In genomic region chr10:97850446-97850845, GRCh38 we compare ENCODE assay signal across 8 cellular contexts. TPM values are rescaled to one million over a fixed set of nuclear protein-coding genes. Genes with fewer than 3 reads are reported as not detected.
DNase-seq lines count a peak whose midpoint lies in the region; ATAC-seq lines count a peak whose summit lies in the region.

No MANE protein-coding gene starts in this region.

- peaks cover 15 to 25% of the 10 kb centered on the region in 2 donors for H3K4me1 ChIP-seq in duodenal mucosa (ENCODE audit: control insufficient read depth in 1 of 2, insufficient read depth in 2 of 2, low read length in 2 of 2)

- no peak overlapping the region for H3K9ac ChIP-seq in duodenal mucosa (ENCODE audit: low read depth in 1 of 2, low read length in 2 of 2)

- H3K27me3 ChIP-seq in duodenal mucosa (ENCODE audit: control insufficient read depth in 1 of 2, insufficient read depth in 2 of 2, low read length in 2 of 2): peaks cover 0 to 3% of the 10 kb centered on the region in 2 donors

- H3K4me3 ChIP-seq in duodenal mucosa (ENCODE audit: low read depth in 1 of 2, low read length in 2 of 2): peak overlapping the region; percentile 37 to 61

- H3K27ac ChIP-seq in duodenal mucosa (ENCODE audit: low read depth, low read length): no peak overlapping the region

- H3K36me3 ChIP-seq in duodenal mucosa (ENCODE audit: control insufficient read depth in 1 of 2, insufficient read depth in 2 of 2, low read length in 2 of 2): no peaks in the 10 kb centered on the region

- H3K9me3 ChIP-seq in duodenal mucosa (ENCODE audit: control insufficient read depth in 1 of 2, low read length in 2 of 2): no peaks in the 10 kb centered on the region

- DNase-seq in NCI-H748 (lab: John Stamatoyannopoulos, UW; ENCODE audit: unreplicated experiment) (peak; percentile 56), NCI-H748 treated with DMSO at 0.1 percent for 48 hours (lab: John Stamatoyannopoulos, UW) (no peak), NCI-H69 (lab: John Stamatoyannopoulos, UW) (peak; percentile 38), sciatic nerve (ENCODE audit: low spot score) (no peak), ureter (ENCODE audit: low spot score) (no peak), LoVo (ENCODE audit: low spot score) (no peak)

- intact Hi-C loops in sciatic nerve (cut with DNase I): no loop called here

- ATAC-seq in sciatic nerve (peak; percentile 20), GM21381 (IDR thresholded peaks at IDR 0.05; ENCODE audit: unreplicated experiment) (no peak)

RNA-seq across cellular contexts. Expression of gene GOLGA7B, which starts 0.8 kb away (rescaled TPM):
- 4.6 TPM for total RNA-seq in sciatic nerve
- total RNA-seq in ureter: 0.29 TPM

Comparison
In these comparisons a context has a peak if more than half of its experiments do, and no peak if none do; other contexts are left out.
1. DNase-seq: peak in NCI-H748 (single experiment) and NCI-H69 (single experiment); none in NCI-H748 treated with DMSO at 0.1 percent for 48 hours (single experiment), sciatic nerve (single experiment), ureter (single experiment) and LoVo (single experiment).